In genomic region chr3:16048435-16049318, GRCh38 we compare ENCODE assay signal across 8 cellular contexts.
DNase-seq lines count a peak whose midpoint lies in the region; ATAC-seq, FAIRE-seq and TF ChIP-seq lines count a peak whose summit lies in the region.

No MANE protein-coding gene starts in this region.

- peak; percentile 67 for TF ChIP-seq POLR2A in IMR-90 (IDR thresholded peaks at IDR 0.05; ENCODE audit: low read depth, low read length)

- H2AK5ac ChIP-seq in IMR-90 (ENCODE audit: low read depth, low read length) = peak overlapping the region; percentile 40

- in situ Hi-C loops in IMR-90 (cut with MboI; ENCODE audit: low sequenced_read_pairs) = no loop called here

- BruUV-seq in IMR-90 (replicated peaks; lab: Mats Ljungman, UMichigan) = no TSS peak

- peak overlapping the region; percentile 24 to 93 for H4K8ac ChIP-seq in IMR-90 (ENCODE audit: low read depth in 2 of 2, low read length in 2 of 2)

- H3K4me1 Mint-ChIP-seq in astrocyte (ENCODE audit: low read depth, unreplicated experiment) = peaks cover 6% of the 10 kb centered on the region

- H3K4me2 ChIP-seq in IMR-90 (ENCODE audit: low read depth, low read length) = peak overlapping the region; percentile 78; the same call in 1 of the 2 replicates
- H3K4me2 ChIP-seq in astrocyte (ENCODE audit: low read length) = peak overlapping the region; percentile 74
- peak overlapping the region; percentile 78 for H3K4me2 ChIP-seq in smooth muscle cell

- H4K20me1 ChIP-seq in IMR-90 (ENCODE audit: insufficient read depth, low read length) = no peaks in the 10 kb centered on the region
- H4K20me1 ChIP-seq in astrocyte (ENCODE audit: insufficient read depth, low read length) = no peaks in the 10 kb centered on the region
- H4K20me1 ChIP-seq in smooth muscle cell (ENCODE audit: low read depth) = no peaks in the 10 kb centered on the region

- no peaks in the 10 kb centered on the region for H3K79me2 ChIP-seq in astrocyte (ENCODE audit: insufficient read depth, low read length)
- no peaks in the 10 kb centered on the region for H3K79me2 ChIP-seq in smooth muscle cell (ENCODE audit: low read depth)

- H2BK5ac ChIP-seq in IMR-90 (ENCODE audit: low read depth, low read length, poor library complexity, severe bottlenecking) = peak overlapping the region; percentile 79

- peak overlapping the region; percentile 97 for H2BK20ac ChIP-seq in IMR-90 (ENCODE audit: low read depth, low read length)

- no peak for FAIRE-seq in astrocyte (lab: Jason Lieb, UNC)

- WGBS in IMR-90 (ENCODE audit: extremely low coverage in 2 of 2, insufficient read length in 1 of 2), 2 experiments = no CpG with 5 or more reads among the region's 5 CpGs
- WGBS in smooth muscle cell (ENCODE audit: low lambda C conversion rate) = 19% methylated on average over 5 of the region's 5 CpGs

- no peak overlapping the region for H3K27ac Mint-ChIP-seq in astrocyte (ENCODE audit: unreplicated experiment)

- ATAC-seq in GM21619 (IDR thresholded peaks at IDR 0.05; ENCODE audit: unreplicated experiment) (peak; percentile 99), IMR-90 (ENCODE audit: low read depth) (peak; percentile 94)

- peak overlapping the region; percentile 91 for H2BK120ac ChIP-seq in IMR-90 (ENCODE audit: low read depth, low read length)

- H3K9me3 ChIP-seq in IMR-90 (ENCODE audit: control insufficient read depth, insufficient read depth, low read length) (no peaks in the 10 kb centered on the region), astrocyte (ENCODE audit: insufficient read depth, low read depth, low read length) (no peaks in the 10 kb centered on the region), smooth muscle cell (replicated peaks; ENCODE audit: low read depth) (no peaks in the 10 kb centered on the region)

- TF ChIP-seq CTCF in IMR-90 (conservative IDR thresholded peaks at IDR 0.05; ENCODE audit: low read depth, low read length) (peak; percentile 93), astrocyte (IDR thresholded peaks at IDR 0.05; ENCODE audit: insufficient read depth, low read depth, low read length) (peak; percentile 81), smooth muscle cell (IDR thresholded peaks at IDR 0.05; ENCODE audit: borderline replicate concordance, insufficient read depth, poor library complexity, severe bottlenecking) (peak; percentile 80)

- H3K9ac ChIP-seq in IMR-90 (ENCODE audit: low read depth, low read length) (peak overlapping the region; percentile 27; the same call in 1 of the 2 replicates), astrocyte (ENCODE audit: low read length) (peak overlapping the region; percentile 35), smooth muscle cell (ENCODE audit: low read depth) (no peak overlapping the region)

- H3K27me3 Mint-ChIP-seq in astrocyte (ENCODE audit: low read depth, unreplicated experiment) = no peaks in the 10 kb centered on the region

- H2BK15ac ChIP-seq in IMR-90 (ENCODE audit: low read depth, low read length) = peak overlapping the region; percentile 75; the same call in 1 of the 3 replicates

- peak overlapping the region; percentile 28; the same call in 1 of the 2 replicates for H3K27ac ChIP-seq in IMR-90 (ENCODE audit: insufficient read depth, low read length)
- H3K27ac ChIP-seq in astrocyte (ENCODE audit: low read depth, low read length) = no peak overlapping the region
- no peak overlapping the region for H3K27ac ChIP-seq in smooth muscle cell (ENCODE audit: low read depth)

- TF ChIP-seq RAD21 in IMR-90 (IDR thresholded peaks at IDR 0.05; ENCODE audit: low read length) = peak; percentile 100

- H3K23ac ChIP-seq in IMR-90 (ENCODE audit: low read depth, low read length) = no peak overlapping the region; the same call in 1 of the 2 replicates

- peak overlapping the region; percentile 79 for H3K14ac ChIP-seq in IMR-90 (replicated peaks; ENCODE audit: low read depth, low read length)

- H3K36me3 Mint-ChIP-seq in astrocyte (ENCODE audit: low read depth, unreplicated experiment) = no peaks in the 10 kb centered on the region

- peaks cover 4% of the 10 kb centered on the region; the same call in 1 of the 2 replicates for H3K9me1 ChIP-seq in IMR-90 (ENCODE audit: insufficient read depth, low read length)

- H3K9me3 Mint-ChIP-seq in astrocyte (ENCODE audit: unreplicated experiment) = peaks cover under 1% of the 10 kb centered on the region

- no peak overlapping the region; the same call in 1 of the 2 replicates for H3K4me3 ChIP-seq in IMR-90 (ENCODE audit: insufficient read depth, low read depth, low read length)
- peak overlapping the region; percentile 29 for H3K4me3 ChIP-seq in astrocyte (ENCODE audit: insufficient read depth, low read depth, low read length)
- peak overlapping the region; percentile 29 for H3K4me3 ChIP-seq in smooth muscle cell

- POLR2A ChIA-PET in IMR-90 (lab: Charles Lee; ENCODE audit: unreplicated experiment) = no interaction called here

- CTCF ChIA-PET in IMR-90 (lab: Yijun Ruan, JAX) = interaction anchor here (0.7 to 4.1 kb wide), 14 partner anchors 10 to 227 kb away, joined by 3 to 21 read pairs (median 4); partner anchors contain the start of gene GALNT15

- H3K4me1 ChIP-seq in IMR-90 (ENCODE audit: control insufficient read depth, insufficient read depth, low read length) (peaks cover 12% of the 10 kb centered on the region), astrocyte (ENCODE audit: insufficient read depth, low read length) (peaks cover 3% of the 10 kb centered on the region), smooth muscle cell (ENCODE audit: low read depth) (no peaks in the 10 kb centered on the region)

- H3K56ac ChIP-seq in IMR-90 (ENCODE audit: extremely low read depth, insufficient read depth, low read length) = peak overlapping the region; percentile 70; the same call in 1 of the 2 replicates

- peak overlapping the region; percentile 92 for H4K91ac ChIP-seq in IMR-90 (ENCODE audit: insufficient read depth, low read depth, low read length)

- H2AK9ac ChIP-seq in IMR-90 (replicated peaks; ENCODE audit: low read depth, low read length, poor library complexity) = no peak overlapping the region

- peak overlapping the region; percentile 97 for H3K18ac ChIP-seq in IMR-90 (ENCODE audit: low read depth, low read length)

- DNase-seq in NCI-H748 (lab: John Stamatoyannopoulos, UW; ENCODE audit: unreplicated experiment) (peak; percentile 42), NCI-H748 treated with DMSO at 0.1 percent for 48 hours (lab: John Stamatoyannopoulos, UW) (no peak), IMR-90 (peak; percentile 81), SHP77 treated with DMSO at 0.1 percent for 48 hours (lab: John Stamatoyannopoulos, UW) (peak; percentile 47), astrocyte (ENCODE audit: low read depth) (no peak), hippocampal formation (lab: John Stamatoyannopoulos, UW) (peak; percentile 49 to 87), smooth muscle cell (lab: John Stamatoyannopoulos, UW; ENCODE audit: unreplicated experiment) (no peak)

- no peaks in the 10 kb centered on the region for H3K79me1 ChIP-seq in IMR-90 (ENCODE audit: low read depth in 1 of 2, low read length in 2 of 2)

- H3K36me3 ChIP-seq in IMR-90 (ENCODE audit: control insufficient read depth, insufficient read depth, low read length) (no peaks in the 10 kb centered on the region), astrocyte (ENCODE audit: insufficient read depth, low read length) (no peaks in the 10 kb centered on the region), smooth muscle cell (ENCODE audit: low read depth) (no peaks in the 10 kb centered on the region)

- H3K4me3 Mint-ChIP-seq in astrocyte (ENCODE audit: unreplicated experiment) = no peak overlapping the region

- H3K4ac ChIP-seq in IMR-90 (ENCODE audit: low read depth, low read length) = peak overlapping the region; percentile 86

- intact Hi-C loops in IMR-90 (cut with micrococcal nuclease) = loop anchor here (1.0 to 5.0 kb wide), 7 partner anchors 54 to 233 kb away; partner anchors contain the start of gene GALNT15

- H2AFZ ChIP-seq in IMR-90 (replicated peaks; ENCODE audit: low read length, poor library complexity) (no peak overlapping the region), astrocyte (ENCODE audit: low read depth, low read length) (peak overlapping the region; percentile 57), smooth muscle cell (ENCODE audit: low read depth) (peak overlapping the region; percentile 82)

- H4K5ac ChIP-seq in IMR-90 (ENCODE audit: low read depth, low read length) = peak overlapping the region; percentile 69

- H3K27me3 ChIP-seq in IMR-90 (ENCODE audit: control insufficient read depth, insufficient read depth, low read length) = no peaks in the 10 kb centered on the region
- H3K27me3 ChIP-seq in astrocyte (ENCODE audit: insufficient read depth, low read length) = no peaks in the 10 kb centered on the region
- no peaks in the 10 kb centered on the region for H3K27me3 ChIP-seq in smooth muscle cell (ENCODE audit: low read depth)

- H3F3A ChIP-seq in smooth muscle cell (ENCODE audit: low read depth) = no peaks in the 10 kb centered on the region

- dilution Hi-C loops in IMR-90 (cut with HindIII; ENCODE audit: low sequenced_read_pairs, unreplicated experiment) = no loop called here

TF ChIP-seq in IMR-90, 13 proteins besides CTCF, POLR2A, EP300 and RAD21:
- peak; percentile 100 for TF ChIP-seq SMC3 (IDR thresholded peaks at IDR 0.05; ENCODE audit: low read depth, low read length)
- no peak for TF ChIP-seq CEBPB (IDR thresholded peaks at IDR 0.05; ENCODE audit: low read depth, low read length)
- TF ChIP-seq ELK1 (IDR thresholded peaks at IDR 0.05; ENCODE audit: borderline replicate concordance, low read depth, low read length) = no peak
- peak; percentile 76; the same call in 1 of the 2 replicates for TF ChIP-seq CHD1 (IDR thresholded peaks at IDR 0.05; ENCODE audit: low read depth, low read length)
- TF ChIP-seq MAZ (IDR thresholded peaks at IDR 0.05; ENCODE audit: borderline replicate concordance, low read depth, low read length) = no peak
- TF ChIP-seq RCOR1 (IDR thresholded peaks at IDR 0.05; ENCODE audit: insufficient replicate concordance, low read length) = no peak
- TF ChIP-seq MXI1 (IDR thresholded peaks at IDR 0.05; ENCODE audit: borderline replicate concordance, low read depth, low read length) = no peak

Comparison
In these comparisons a context has a peak if more than half of its experiments do, and no peak if none do; other contexts are left out.
1. DNase-seq: peak in NCI-H748 (single experiment), IMR-90 (single experiment), SHP77 treated with DMSO at 0.1 percent for 48 hours (single experiment) and hippocampal formation (2 of 2); none in NCI-H748 treated with DMSO at 0.1 percent for 48 hours (single experiment), astrocyte (single experiment) and smooth muscle cell (single experiment).
2. Peak in every context shown above with its lines, with median percentiles within 50 percentile points of each other: H3K4me2 ChIP-seq and CTCF ChIP-seq.